ENCODE assay signal across 18 cellular contexts in the genomic region with DNA sequence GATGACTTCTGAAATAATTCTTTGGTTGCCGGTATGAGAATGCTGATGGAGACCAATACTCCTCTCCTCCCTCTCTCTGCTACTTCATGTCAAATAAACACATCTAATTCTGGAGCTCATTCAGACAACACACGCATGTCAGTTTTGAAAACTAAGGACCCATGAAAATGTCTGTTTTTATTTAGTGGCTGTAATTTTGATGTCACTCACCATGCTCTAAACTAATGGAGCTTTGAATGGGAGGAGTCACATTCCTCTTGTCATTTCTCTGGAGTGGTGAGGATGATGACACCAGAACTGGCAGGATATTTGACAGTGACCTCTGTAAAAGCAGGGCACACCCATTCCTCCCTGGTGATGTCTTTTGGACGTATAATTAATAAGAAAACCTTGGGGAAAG.
DNase-seq lines count a peak whose midpoint lies in the region; ATAC-seq and TF ChIP-seq lines count a peak whose summit lies in the region.
"Had no signal": no experiment of that assay in that cellular context is flagged by ENCODE, and none has a peak within 500 bp of the region (broad histone marks: within the 10 kb centered on the region; RNA-seq: fewer than 3 reads in every experiment).

No MANE protein-coding gene starts in this region.

- no peak overlapping the region; a peak in 1 of 5 replicates for H3K4me3 Mint-ChIP-seq in H9
- H3K4me3 Mint-ChIP-seq: activated T-helper 17 cell treated with anti-CD3 and anti-CD28 coated beads, Interleukin-2, amount 50 U/mL, for 72 hours; CD4-positive, alpha-beta T cell; natural killer cell treated with Interleukin-12 subunit alpha and Interleukin-12 subunit beta and Interleukin-15 and Interleukin-18, amount 100 ng/mL, for 72 hours had no signal

- H4K8ac ChIP-seq in H9 (replicated peaks; ENCODE audit: insufficient read length, low read depth, low read length): no peak overlapping the region

- peaks cover 6% of the 10 kb centered on the region for H3K79me1 ChIP-seq in H9 (ENCODE audit: insufficient read depth, low read depth, low read length, poor library complexity, severe bottlenecking)

- no peak overlapping the region for H3T11ph ChIP-seq in H9 (ENCODE audit: low read length)

- H3K4me1 Mint-ChIP-seq in H9: peaks cover 64 to 67% of the 10 kb centered on the region in 2 experiments

- H2AK5ac ChIP-seq in H9 (ENCODE audit: insufficient read length, low read length): no peak overlapping the region

- no peak overlapping the region for H3K23ac ChIP-seq in H9 (ENCODE audit: insufficient read length, low read depth, low read length)

- no peak overlapping the region for H3K18ac ChIP-seq in H9 (ENCODE audit: insufficient read length, low read depth, low read length)

- ATAC-seq in RWPE2 (ENCODE audit: low read depth) (no peak), left cardiac atrium (peak; percentile 67 to 75), HG03025 (IDR thresholded peaks at IDR 0.05; ENCODE audit: low FRiP score, unreplicated experiment) (no peak), HG03039 (IDR thresholded peaks at IDR 0.05; ENCODE audit: unreplicated experiment) (no peak)
- ATAC-seq: activated T-helper 17 cell treated with anti-CD3 and anti-CD28 coated beads, Interleukin-2, amount 50 U/mL, for 72 hours; natural killer cell treated with Interleukin-12 subunit alpha and Interleukin-12 subunit beta and Interleukin-15 and Interleukin-18, amount 100 ng/mL, for 72 hours had no signal

- TF ChIP-seq CTCF in H9 (conservative IDR thresholded peaks at IDR 0.05) (no peak), RWPE2 (IDR thresholded peaks at IDR 0.05; ENCODE audit: poor library complexity, severe bottlenecking) (no peak)

- no peak overlapping the region for H4K91ac ChIP-seq in H9 (ENCODE audit: insufficient read length, low read depth, low read length)

- no peaks in the 10 kb centered on the region for H3K36me3 ChIP-seq in RWPE2 (ENCODE audit: low read depth)
- H3K36me3 ChIP-seq: Peyer's patch had no signal

- no peak overlapping the region for H2BK120ac ChIP-seq in H9 (ENCODE audit: low read depth, low read length, poor library complexity, severe bottlenecking)

- no peaks in the 10 kb centered on the region for H3K27me3 ChIP-seq in H9 (ENCODE audit: insufficient read depth, low read length)
- H3K27me3 ChIP-seq in RWPE2 (ENCODE audit: insufficient read depth, poor library complexity, severe bottlenecking): no peaks in the 10 kb centered on the region
- H3K27me3 ChIP-seq: Peyer's patch had no signal

- no peaks in the 10 kb centered on the region for H3K23me2 ChIP-seq in H9 (ENCODE audit: insufficient read length, low read depth, low read length, poor library complexity, severe bottlenecking)

- no CpG with 5 or more reads among the region's 3 CpGs for WGBS in H9 (ENCODE audit: extremely low coverage, insufficient read length, low lambda C conversion rate)

- no peak overlapping the region for H2BK15ac ChIP-seq in H9 (ENCODE audit: low read depth, low read length)

- H2BK5ac ChIP-seq in H9 (ENCODE audit: insufficient read length, low read length): no peak overlapping the region

- H3K9ac ChIP-seq in H9 (ENCODE audit: extremely low read depth, insufficient read length, low read length): no peak overlapping the region

- peak overlapping the region in 2 of 3 experiments; percentile 68 to 97; a peak in 6 of 7 replicates for H3K27ac Mint-ChIP-seq in H9
- H3K27ac Mint-ChIP-seq: activated T-helper 17 cell treated with anti-CD3 and anti-CD28 coated beads, Interleukin-2, amount 50 U/mL, for 72 hours; CD4-positive, alpha-beta T cell; natural killer cell treated with Interleukin-12 subunit alpha and Interleukin-12 subunit beta and Interleukin-15 and Interleukin-18, amount 100 ng/mL, for 72 hours had no signal

- H3K27ac ChIP-seq in H9 (ENCODE audit: insufficient read length, low read depth, low read length) (peak overlapping the region; percentile 94), RWPE2 (ENCODE audit: poor library complexity, severe bottlenecking) (peak overlapping the region; percentile 56)
- H3K27ac ChIP-seq: Peyer's patch had no signal

- no peak overlapping the region for H3K56ac ChIP-seq in H9 (ENCODE audit: insufficient read length, low read depth, low read length)

- H3K4ac ChIP-seq in H9 (ENCODE audit: low read depth, low read length): no peak overlapping the region; the same call in 1 of the 2 replicates

- H3K4me1 ChIP-seq in H9 (ENCODE audit: insufficient read depth, low read length): peaks cover 22% of the 10 kb centered on the region; the same call in 1 of the 2 replicates
- H3K4me1 ChIP-seq in RWPE2 (ENCODE audit: insufficient read depth, poor library complexity, severe bottlenecking): peaks cover 60% of the 10 kb centered on the region
- H3K4me1 ChIP-seq: Peyer's patch had no signal

- no peak overlapping the region for H4K5ac ChIP-seq in H9 (ENCODE audit: insufficient read length, low read depth, low read length)

- DNase-seq in H9: no peak
- DNase-seq in RWPE2 (ENCODE audit: low spot score): no peak
- DNase-seq in left cardiac atrium: no peak
- peak; percentile 18 for DNase-seq in retina
- no peak for DNase-seq in pons (ENCODE audit: low spot score)
- DNase-seq in SIG-M5 treated with dmso at 0.1 percent for 504 hours (lab: John Stamatoyannopoulos, UW; ENCODE audit: unreplicated experiment): no peak
- DNase-seq: activated CD4-positive, alpha-beta T cell treated with anti-CD3 and anti-CD28 coated beads, Interleukin-2, amount 50 U/mL, for 48 hours; anterior cingulate cortex; CD4-positive, alpha-beta T cell; foreskin melanocyte; NCI-H446 treated with DMSO at 0.1 percent for 48 hours; Peyer's patch; T1000 had no signal

- H3K9me3 ChIP-seq in H9 (ENCODE audit: control insufficient read depth, low read depth, low read length) (no peaks in the 10 kb centered on the region), RWPE2 (ENCODE audit: severe bottlenecking) (no peaks in the 10 kb centered on the region)
- H3K9me3 ChIP-seq: Peyer's patch had no signal

- no peaks in the 10 kb centered on the region; a peak in 1 of 5 replicates for H3K9me3 Mint-ChIP-seq in H9
- H3K9me3 Mint-ChIP-seq: activated T-helper 17 cell treated with anti-CD3 and anti-CD28 coated beads, Interleukin-2, amount 50 U/mL, for 72 hours; CD4-positive, alpha-beta T cell; natural killer cell treated with Interleukin-12 subunit alpha and Interleukin-12 subunit beta and Interleukin-15 and Interleukin-18, amount 100 ng/mL, for 72 hours had no signal

- no peaks in the 10 kb centered on the region for H4K20me1 ChIP-seq in H9 (ENCODE audit: control insufficient read depth, insufficient read depth, insufficient read length)

- peaks cover 10% of the 10 kb centered on the region; the same call in 1 of the 2 replicates for H3K79me2 ChIP-seq in H9 (ENCODE audit: insufficient read depth, low read length)

- intact Hi-C loops in left cardiac atrium (cut with DNase I): loop anchor here in 1 of 2 donors (10.0 kb wide), 1 partner anchor 164 kb away; the partner anchor contains the start of gene PHLPP1

- H2BK20ac ChIP-seq in H9 (ENCODE audit: low read depth, low read length, poor library complexity, severe bottlenecking): no peak overlapping the region

- H3K4me3 ChIP-seq in RWPE2 (ENCODE audit: severe bottlenecking): no peak overlapping the region
- H3K4me3 ChIP-seq: Peyer's patch, skin epidermis had no signal

- no peak overlapping the region for H2AFZ ChIP-seq in H9 (ENCODE audit: low read length)

- no peak overlapping the region for H3K14ac ChIP-seq in H9 (ENCODE audit: insufficient read depth, low read length)

- no peaks in the 10 kb centered on the region for H3K27me3 Mint-ChIP-seq in H9 (ENCODE audit: low read depth)
- H3K27me3 Mint-ChIP-seq: activated T-helper 17 cell treated with anti-CD3 and anti-CD28 coated beads, Interleukin-2, amount 50 U/mL, for 72 hours; CD4-positive, alpha-beta T cell; natural killer cell treated with Interleukin-12 subunit alpha and Interleukin-12 subunit beta and Interleukin-15 and Interleukin-18, amount 100 ng/mL, for 72 hours had no signal

- peak overlapping the region; percentile 11 for H3K4me2 ChIP-seq in H9 (ENCODE audit: insufficient read depth, insufficient read length, low read length)

- H3K36me3 Mint-ChIP-seq in H9 (ENCODE audit: insufficient read depth in 1 of 3, low read depth in 3 of 3): peaks cover 5 to 7% (median 6%) of the 10 kb centered on the region in 3 experiments; a peak in 6 of 7 replicates

- no peak overlapping the region for H2BK12ac ChIP-seq in H9 (ENCODE audit: insufficient read length, low read depth, low read length)

Comparison
In these comparisons a context has a peak if more than half of its experiments do, and no peak if none do; other contexts are left out.
1. ATAC-seq: peak in left cardiac atrium (2 of 2); none in RWPE2 (single experiment), HG03025 (single experiment) and HG03039 (single experiment).